ENCODE assay signal across 8 cellular contexts in the genomic region with DNA sequence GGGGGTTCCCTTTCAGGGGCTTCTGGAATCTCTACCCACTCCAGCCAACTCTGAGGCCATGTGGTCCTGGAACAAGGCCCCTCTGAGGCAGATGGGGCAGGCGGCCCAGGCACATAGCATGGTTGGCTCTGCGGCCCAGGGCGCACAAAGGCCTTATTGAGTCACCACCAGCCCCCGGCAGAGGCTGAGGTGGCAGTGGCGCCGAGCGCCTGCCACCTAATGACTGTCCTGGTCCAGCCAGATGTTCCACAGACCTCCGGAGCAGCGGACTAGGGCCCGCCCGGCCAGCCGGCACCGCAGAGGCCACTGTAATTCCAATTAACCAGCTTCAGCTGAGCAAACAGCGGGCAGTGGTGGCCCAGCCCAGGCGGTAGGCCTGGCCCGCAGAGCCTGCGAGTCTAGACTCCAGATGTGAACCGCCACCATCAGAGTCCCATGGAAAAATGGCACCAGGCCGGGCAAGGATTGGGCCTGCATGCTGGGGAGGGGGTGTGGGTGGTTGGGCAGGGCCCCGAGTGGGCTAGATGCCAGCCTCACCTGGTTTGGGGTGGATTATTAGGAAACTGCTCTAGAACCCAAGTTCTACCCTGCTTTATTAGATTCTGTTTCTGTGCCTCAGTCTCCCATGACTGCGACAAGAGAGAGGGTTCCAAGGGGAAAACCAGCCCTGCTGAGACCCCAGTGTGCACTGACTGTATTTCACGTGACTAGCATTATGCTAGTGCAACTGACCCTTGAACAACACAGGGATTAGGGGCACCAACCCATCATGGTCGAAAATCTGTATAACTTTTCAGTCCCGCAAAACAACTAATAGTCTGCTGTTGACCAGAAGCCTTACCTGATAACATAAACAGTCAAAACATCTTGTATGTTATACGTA. TPM values are rescaled to one million over a fixed set of nuclear protein-coding genes. Genes with fewer than 3 reads are reported as not detected.
A peak's percentile ranks its signal among the peaks of the same experiment; 100 is the strongest.
DNase-seq lines count a peak whose midpoint lies in the region; ATAC-seq, FAIRE-seq and TF ChIP-seq lines count a peak whose summit lies in the region.

No MANE protein-coding gene starts in this region.

- peak overlapping the region; percentile 93 for H3K9ac ChIP-seq in GM23248

- peak; percentile 96 for DNase-seq in GM23248
- DNase-seq in astrocyte of the hippocampus (ENCODE audit: low read depth, low spot score): peak; percentile 61
- DNase-seq in DMS153 (lab: John Stamatoyannopoulos, UW): no peak
- DNase-seq in NCI-H345 (lab: John Stamatoyannopoulos, UW): no peak
- DNase-seq in GM19239 (ENCODE audit: insufficient read length, low spot score): no peak

- no peak overlapping the region for H3K4me3 ChIP-seq in GM23248
- no peak overlapping the region for H3K4me3 ChIP-seq in muscle layer of duodenum (ENCODE audit: low read depth in 1 of 2, low read length in 2 of 2)

- FAIRE-seq in GM19239 (lab: Jason Lieb, UNC): no peak

- WGBS in GM23248 (ENCODE audit: low coverage in 1 of 2, low lambda C conversion rate in 2 of 2, missing lambda C conversion rate in 2 of 2), 2 experiments: 21 to 22% methylated on average over 25 of the region's 25 CpGs

- H3K36me3 ChIP-seq in GM23248 (ENCODE audit: low read depth): no peaks in the 10 kb centered on the region
- H3K36me3 ChIP-seq in muscle layer of duodenum (ENCODE audit: control insufficient read depth in 1 of 2, insufficient read depth in 2 of 2, low read length in 2 of 2): peaks cover 17 to 28% of the 10 kb centered on the region in 2 donors

- peaks cover 61% of the 10 kb centered on the region for H3F3A ChIP-seq in GM23248 (ENCODE audit: insufficient read depth)

- peak overlapping the region; percentile 100 for H3K27ac ChIP-seq in 22Rv1
- peak overlapping the region; percentile 99 for H3K27ac ChIP-seq in GM23248
- H3K27ac ChIP-seq in muscle layer of duodenum (ENCODE audit: low read length): peak overlapping the region; percentile 45

- H4K20me1 ChIP-seq in GM23248 (ENCODE audit: insufficient read depth): no peaks in the 10 kb centered on the region

- no peak for TF ChIP-seq CTCF in 22Rv1 (IDR thresholded peaks at IDR 0.05)

- H3K4me2 ChIP-seq in GM23248 (ENCODE audit: unreplicated experiment): peak overlapping the region; percentile 13

- H3K4me1 ChIP-seq in GM23248 (ENCODE audit: insufficient read depth) (peaks cover 56% of the 10 kb centered on the region), muscle layer of duodenum (ENCODE audit: control insufficient read depth in 1 of 2, insufficient read depth in 2 of 2, low read length in 2 of 2) (peaks cover 13 to 17% of the 10 kb centered on the region in 2 donors)

- in situ Hi-C loops in GM23248 (cut with MboI): no loop called here

- H3K79me2 ChIP-seq in GM23248 (ENCODE audit: insufficient read depth): no peaks in the 10 kb centered on the region

- no peaks in the 10 kb centered on the region for H3K9me2 ChIP-seq in GM23248 (ENCODE audit: insufficient read depth)

- no peak for ATAC-seq in HG03521 (IDR thresholded peaks at IDR 0.05; ENCODE audit: unreplicated experiment)

- H2AFZ ChIP-seq in GM23248: no peak overlapping the region

- no peaks in the 10 kb centered on the region for H3K27me3 ChIP-seq in GM23248 (replicated peaks; ENCODE audit: insufficient read depth)
- no peaks in the 10 kb centered on the region for H3K27me3 ChIP-seq in muscle layer of duodenum (ENCODE audit: low read depth, low read length)

- no peaks in the 10 kb centered on the region for H3K9me3 ChIP-seq in GM23248 (ENCODE audit: low read depth)
- no peaks in the 10 kb centered on the region for H3K9me3 ChIP-seq in muscle layer of duodenum (ENCODE audit: control insufficient read depth in 1 of 2, low read length in 2 of 2)

RNA-seq across cellular contexts. Expression of gene ID1, which starts 34.1 kb away (rescaled TPM):
- total RNA-seq in GM23248 (2014; rRNA removed; shearing (Covaris generic)): 583 and 780 TPM in 2 replicates
- 248 TPM in 2 replicates for polyA plus RNA-seq in GM23248 (2016; fragmentation: Nextera tagmentation; extraction: Ambion mirVana)

RNA-seq across cellular contexts. Expression of gene HM13, which starts 56.7 kb away (rescaled TPM):
- total RNA-seq in GM23248 (2014; rRNA removed; shearing (Covaris generic)): 110 and 117 TPM in 2 replicates
- polyA plus RNA-seq in GM23248 (2016; fragmentation: Nextera tagmentation; extraction: Ambion mirVana): 424 and 434 TPM in 2 replicates

Comparison
In these comparisons a context has a peak if more than half of its experiments do, and no peak if none do; other contexts are left out.
1. H3K27ac ChIP-seq: peak in every context shown above with its lines; median percentile 100 in 22Rv1; 99 in GM23248; 45 in muscle layer of duodenum.
2. DNase-seq: peak in GM23248 (single experiment) and astrocyte of the hippocampus (single experiment); none in DMS153 (single experiment), NCI-H345 (single experiment) and GM19239 (single experiment).